Comparison of ENCODE assay signal across 1 cellular context in genomic region chr19:12913871-12914690, GRCh38.
TF ChIP-seq lines count a peak whose summit lies in the region.

No MANE protein-coding gene starts in this region.

TF ChIP-seq in H1, 55 proteins besides CTCF, POLR2A, EP300 and RAD21:
- TF ChIP-seq SUZ12 (IDR thresholded peaks at IDR 0.05; ENCODE audit: low read length) = no peak
- no peak for TF ChIP-seq BCL11A (IDR thresholded peaks at IDR 0.05; ENCODE audit: low read depth in 2 of 2, low read length in 2 of 2)
- TF ChIP-seq SIX5 (IDR thresholded peaks at IDR 0.05; ENCODE audit: low read depth, low read length) = no peak
